1 cellular context compared by ENCODE assay signal in genomic region chr19:1155352-1156304, GRCh38.
TF ChIP-seq lines count a peak whose summit lies in the region.

No MANE protein-coding gene starts in this region.

TF ChIP-seq in GM23338, 12 proteins besides CTCF, POLR2A, EP300 and RAD21 (continued from another document):
- TF ChIP-seq ZNF462 (CRISPR knock-in tag; IDR thresholded peaks at IDR 0.05) (no peak), EZH2 (IDR thresholded peaks at IDR 0.05; ENCODE audit: low read depth, unreplicated experiment) (no peak), CREB1 (CRISPR knock-in tag; IDR thresholded peaks at IDR 0.05; ENCODE audit: low read depth) (no peak), NANOG (IDR thresholded peaks at IDR 0.05; ENCODE audit: borderline replicate concordance) (no peak), STAT1 (IDR thresholded peaks at IDR 0.05; ENCODE audit: unreplicated experiment) (no peak)
